In the genomic region with DNA sequence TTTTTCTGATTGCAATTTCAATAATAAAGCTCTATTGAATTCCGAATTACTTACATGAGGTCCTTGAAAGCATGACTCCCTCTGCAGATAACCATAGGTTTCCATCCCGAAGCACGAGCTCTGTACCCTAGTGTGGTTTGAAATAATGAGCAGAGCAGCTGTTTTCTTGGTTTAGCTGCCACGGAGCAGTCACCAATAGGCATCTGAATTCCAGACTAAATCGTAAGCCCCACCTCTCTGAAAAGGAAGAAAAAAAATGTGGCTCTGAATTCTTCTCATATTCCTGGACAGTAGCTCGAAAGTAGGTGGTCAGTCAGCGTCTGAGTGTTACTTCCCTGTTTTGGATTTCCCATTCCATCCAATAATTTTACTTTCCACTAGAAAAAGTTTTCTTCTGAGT, we compare ENCODE assay signal across 12 cellular contexts. TPM values are rescaled to one million over a fixed set of nuclear protein-coding genes. Genes with fewer than 3 reads are reported as not detected.
DNase-seq lines count a peak whose midpoint lies in the region; ATAC-seq, FAIRE-seq and TF ChIP-seq lines count a peak whose summit lies in the region.
"Had no signal": no experiment of that assay in that cellular context is flagged by ENCODE, and none has a peak within 500 bp of the region (broad histone marks: within the 10 kb centered on the region; RNA-seq: fewer than 3 reads in every experiment).

No MANE protein-coding gene starts in this region.

- H3K23ac ChIP-seq in mesendoderm (ENCODE audit: low read length) = no peak overlapping the region

- H3K4me3 Mint-ChIP-seq in CD8-positive, alpha-beta T cell = no peak overlapping the region
- H3K4me3 Mint-ChIP-seq: CD4-positive, alpha-beta memory T cell; naive B cell had no signal

- H3K9me3 Mint-ChIP-seq in CD8-positive, alpha-beta T cell = no peaks in the 10 kb centered on the region
- H3K9me3 Mint-ChIP-seq: CD4-positive, alpha-beta memory T cell; naive B cell had no signal

- H3K4me2 ChIP-seq in Karpas-422 (ENCODE audit: low read depth, low read length, poor library complexity, severe bottlenecking) (no peak overlapping the region), mesendoderm (ENCODE audit: low read length) (no peak overlapping the region)

- H3K27me3 Mint-ChIP-seq in CD8-positive, alpha-beta T cell (ENCODE audit: low read depth) = no peaks in the 10 kb centered on the region
- H3K27me3 Mint-ChIP-seq: CD4-positive, alpha-beta memory T cell; naive B cell had no signal

- H3K27ac Mint-ChIP-seq in CD8-positive, alpha-beta T cell = no peak overlapping the region
- H3K27ac Mint-ChIP-seq: CD4-positive, alpha-beta memory T cell; naive B cell had no signal

- no peaks in the 10 kb centered on the region for H3K27me3 ChIP-seq in bronchial epithelial cell (ENCODE audit: control insufficient read depth, insufficient read depth, low read length)
- H3K27me3 ChIP-seq in Karpas-422 (ENCODE audit: low read length) = no peaks in the 10 kb centered on the region
- no peaks in the 10 kb centered on the region for H3K27me3 ChIP-seq in mesendoderm (ENCODE audit: insufficient read depth, low read length, poor library complexity)
- H3K27me3 ChIP-seq in CD8-positive, alpha-beta T cell (ENCODE audit: insufficient read depth, low read length) = no peaks in the 10 kb centered on the region

- FAIRE-seq in bronchial epithelial cell (lab: Jason Lieb, UNC) = no peak

- no peak overlapping the region for H2AK5ac ChIP-seq in mesendoderm (ENCODE audit: low read length)

- no peaks in the 10 kb centered on the region for H3K36me3 Mint-ChIP-seq in CD8-positive, alpha-beta T cell
- H3K36me3 Mint-ChIP-seq: CD4-positive, alpha-beta memory T cell; naive B cell had no signal

- no peak overlapping the region for H4K8ac ChIP-seq in mesendoderm (ENCODE audit: low read depth, low read length)

- H3K4me1 Mint-ChIP-seq in CD8-positive, alpha-beta T cell (ENCODE audit: low read depth) = no peaks in the 10 kb centered on the region
- H3K4me1 Mint-ChIP-seq: CD4-positive, alpha-beta memory T cell; naive B cell had no signal

- POLR2A ChIA-PET in CD8-positive, alpha-beta T cell (lab: Charles Lee) = interaction anchor here (0.6 kb wide), 1 partner anchor 447 kb away, joined by 3 read pairs; no protein-coding TSS in a partner anchor

- no peak overlapping the region for H4K5ac ChIP-seq in mesendoderm (ENCODE audit: low read length)

- no peak overlapping the region for H2BK15ac ChIP-seq in mesendoderm (replicated peaks; ENCODE audit: low read depth)

- no peaks in the 10 kb centered on the region for H3K36me3 ChIP-seq in bronchial epithelial cell (ENCODE audit: control insufficient read depth, insufficient read depth, low read length)
- H3K36me3 ChIP-seq in Karpas-422 (ENCODE audit: insufficient read depth, low read length) = no peaks in the 10 kb centered on the region
- H3K36me3 ChIP-seq in mesendoderm (ENCODE audit: control insufficient read depth, insufficient read depth, low read length) = no peaks in the 10 kb centered on the region
- H3K36me3 ChIP-seq in CD8-positive, alpha-beta T cell (ENCODE audit: insufficient read depth, low read length) = no peaks in the 10 kb centered on the region

- no peak overlapping the region for H3K18ac ChIP-seq in mesendoderm (ENCODE audit: low read length)

- no peak for ATAC-seq in GM21367 (IDR thresholded peaks at IDR 0.05; ENCODE audit: unreplicated experiment)
- no peak for ATAC-seq in CD8-positive, alpha-beta T cell

- no peak overlapping the region for H3K4ac ChIP-seq in mesendoderm (ENCODE audit: low read depth, low read length)

- no peaks in the 10 kb centered on the region for H3K4me1 ChIP-seq in Karpas-422 (ENCODE audit: low read length)
- H3K4me1 ChIP-seq in mesendoderm (ENCODE audit: control insufficient read depth, low read depth, low read length) = no peaks in the 10 kb centered on the region
- no peaks in the 10 kb centered on the region for H3K4me1 ChIP-seq in CD8-positive, alpha-beta T cell (ENCODE audit: insufficient read depth, low read length)

- CTCF ChIA-PET in CD8-positive, alpha-beta T cell (lab: Charles Lee) = no interaction called here

- no peak overlapping the region for H3K4me3 ChIP-seq in bronchial epithelial cell (ENCODE audit: low read depth, low read length)
- no peak overlapping the region for H3K4me3 ChIP-seq in Karpas-422 (ENCODE audit: low read length)
- H3K4me3 ChIP-seq in mesendoderm (ENCODE audit: low read length) = no peak overlapping the region
- no peak overlapping the region for H3K4me3 ChIP-seq in CD8-positive, alpha-beta T cell (ENCODE audit: low read depth, low read length)

- no peak overlapping the region for H3K56ac ChIP-seq in mesendoderm (ENCODE audit: low read length)

- no peak overlapping the region for H2BK5ac ChIP-seq in mesendoderm (ENCODE audit: low read length)

- H3K79me1 ChIP-seq in mesendoderm (ENCODE audit: low read length) = no peaks in the 10 kb centered on the region

- no peak overlapping the region for H2BK120ac ChIP-seq in mesendoderm (ENCODE audit: low read depth, low read length)

- DNase-seq in A172 (ENCODE audit: low spot score) (peak; percentile 89), HT-29 (ENCODE audit: low spot score) (peak; percentile 71), bronchial epithelial cell (ENCODE audit: low read depth) (peak; percentile 34), left kidney (ENCODE audit: low read depth, low spot score) (peak; percentile 62), Karpas-422 (no peak), mesendoderm (no peak)
- DNase-seq in CD8-positive, alpha-beta T cell = no peak
- DNase-seq: anterior cingulate cortex; CD4-positive, alpha-beta memory T cell; naive B cell; stimulated activated naive CD4-positive, alpha-beta T cell had no signal

- H3K9me2 ChIP-seq in Karpas-422 (replicated peaks; ENCODE audit: insufficient read depth, low read length) = no peaks in the 10 kb centered on the region

- no peak overlapping the region for H2AFZ ChIP-seq in Karpas-422 (ENCODE audit: low read length)

- intact Hi-C loops in CD8-positive, alpha-beta T cell (cut with DNase I, micrococcal nuclease) = no loop called here

- WGBS in mesendoderm (ENCODE audit: extremely low coverage, insufficient coverage, low lambda C conversion rate) = no CpG with 5 or more reads among the region's 7 CpGs

- H3K9me3 ChIP-seq in Karpas-422 (ENCODE audit: low read length) = no peaks in the 10 kb centered on the region
- no peaks in the 10 kb centered on the region for H3K9me3 ChIP-seq in CD8-positive, alpha-beta T cell (ENCODE audit: low read length)

- no peak for TF ChIP-seq CTCF in bronchial epithelial cell (IDR thresholded peaks at IDR 0.05; ENCODE audit: insufficient read depth, low read length, severe bottlenecking)
- TF ChIP-seq CTCF in CD8-positive, alpha-beta T cell (IDR thresholded peaks at IDR 0.05) = no peak

- H3K79me2 ChIP-seq in Karpas-422 (ENCODE audit: low read length) (no peaks in the 10 kb centered on the region), mesendoderm (ENCODE audit: control insufficient read depth, insufficient read depth, low read length) (no peaks in the 10 kb centered on the region)

- no peaks in the 10 kb centered on the region for H4K20me1 ChIP-seq in Karpas-422 (ENCODE audit: insufficient read depth, low read depth, low read length)

- H3K27ac ChIP-seq in Karpas-422 (ENCODE audit: low read length) (no peak overlapping the region), mesendoderm (ENCODE audit: low read depth, low read length) (no peak overlapping the region)
- H3K27ac ChIP-seq in CD8-positive, alpha-beta T cell (ENCODE audit: low read depth, low read length) = no peak overlapping the region

- no peak overlapping the region for H3K9ac ChIP-seq in Karpas-422 (ENCODE audit: low read length)
- H3K9ac ChIP-seq in mesendoderm (ENCODE audit: low read length) = no peak overlapping the region

RNA-seq across cellular contexts. Expression of a gene that starts 18.6 kb away (rescaled TPM):
- 26.5 and 35.0 TPM in 2 replicates for total RNA-seq in A172 (2014; rRNA removed; shearing (Covaris generic))
- 22.1 and 24.5 TPM in 2 replicates for total RNA-seq in HT-29 (2014; rRNA removed; shearing (Covaris generic))
- 11.5 and 14.7 TPM in 2 replicates for total RNA-seq in bronchial epithelial cell
- 14.8 and 17.2 TPM in 2 replicates for total RNA-seq in Karpas-422 (2014; rRNA removed; shearing (Covaris generic); ENCODE audit: low replicate concordance)
- polyA plus RNA-seq in mesendoderm (2013, experiment 1 of 2) = 5.0 TPM
- polyA plus RNA-seq in mesendoderm (2013, experiment 2 of 2) = 4.9 TPM
- 10 to 100 TPM; 17.3 to 17.4 TPM for total RNA-seq in CD8-positive, alpha-beta T cell

Comparison
In these comparisons a context has a peak if more than half of its experiments do, and no peak if none do; other contexts are left out.
1. DNase-seq: peak in A172 (single experiment), HT-29 (single experiment), bronchial epithelial cell (single experiment) and left kidney (single experiment); none in Karpas-422 (single experiment), mesendoderm (single experiment) and CD8-positive, alpha-beta T cell (0 of 7).